21 cellular contexts compared by ENCODE assay signal in genomic region chr2:222941510-222942032, GRCh38.
DNase-seq lines count a peak whose midpoint lies in the region; ATAC-seq and TF ChIP-seq lines count a peak whose summit lies in the region.
"Had no signal": no experiment of that assay in that cellular context is flagged by ENCODE, and none has a peak within 500 bp of the region (broad histone marks: within the 10 kb centered on the region; RNA-seq: fewer than 3 reads in every experiment).

No MANE protein-coding gene starts in this region.

- in situ Hi-C loops in Panc1 (cut with HindIII; ENCODE audit: low pct_unique_long_range_greater_than_20kb, low sequenced_read_pairs): no loop called here

- H3K27me3 ChIP-seq in breast epithelium: no peaks in the 10 kb centered on the region
- no peaks in the 10 kb centered on the region for H3K27me3 ChIP-seq in Panc1 (ENCODE audit: control insufficient read depth, insufficient read depth, low read length)
- H3K27me3 ChIP-seq in foreskin keratinocyte: no peaks in the 10 kb centered on the region
- no peaks in the 10 kb centered on the region for H3K27me3 ChIP-seq in MG63
- H3K27me3 ChIP-seq: pancreas had no signal

- DNase-seq in MCF 10A (ENCODE audit: unreplicated experiment): no peak
- no peak for DNase-seq in breast epithelium (ENCODE audit: low spot score in 2 of 2)
- DNase-seq in Panc1 (ENCODE audit: low read depth, low spot score): no peak
- DNase-seq in foreskin keratinocyte: peak in 1 of 2 donors; percentile 47
- no peak for DNase-seq in OCI-M2 (lab: John Stamatoyannopoulos, UW; ENCODE audit: unreplicated experiment)
- DNase-seq in MG63: no peak
- no peak for DNase-seq in Right ventricle myocardium superior
- DNase-seq: activated CD4-positive, alpha-beta T cell treated with anti-CD3 and anti-CD28 coated beads, Interleukin-2, amount 10 ng/mL, durations not matched to agents 7 days and 5 days; activated T-cell treated with anti-CD3 and anti-CD28 coated beads, Interleukin-2, amount 50 U/mL, for 48 hours; head of caudate nucleus; left cardiac atrium; NCI-H1417; NCI-H2081; NCI-H226; pancreas; stimulated activated CD4-positive, alpha-beta T cell treated with anti-CD3 and anti-CD28 coated beads, Interleukin-4, amount 100 ng/mL, for 1 hour; substantia nigra had no signal

- CTCF ChIA-PET in MCF 10A (lab: Yijun Ruan, JAX): interaction anchor here (3.9 kb wide), 1 partner anchor 252 kb away, joined by 16 read pairs; no protein-coding TSS in a partner anchor
- CTCF ChIA-PET in Panc1 (lab: Charles Lee): no interaction called here

- BruUV-seq in MCF 10A (replicated peaks; lab: Mats Ljungman, UMichigan): TSS peak; percentile 62
- TSS peak; percentile 18 for BruUV-seq in Panc1 (replicated peaks; lab: Mats Ljungman, UMichigan)

- no peak overlapping the region for H3K4me3 Mint-ChIP-seq in MCF 10A (ENCODE audit: unreplicated experiment)
- H3K4me3 Mint-ChIP-seq: activated CD4-positive, alpha-beta T cell treated with anti-CD3 and anti-CD28 coated beads, Interleukin-2, amount 10 ng/mL, durations not matched to agents 7 days and 5 days; brain; WTC11 had no signal

- peaks cover 48% of the 10 kb centered on the region for H3K36me3 Mint-ChIP-seq in MCF 10A (ENCODE audit: insufficient read depth, unreplicated experiment)

- intact Hi-C loops in MCF 10A (cut with micrococcal nuclease): no loop called here
- intact Hi-C loops in breast epithelium (cut with DNase I; ENCODE audit: low total_unique reads): no loop called here
- intact Hi-C loops in Panc1 (cut with micrococcal nuclease; ENCODE audit: unreplicated experiment): no loop called here
- intact Hi-C loops in Right ventricle myocardium superior (cut with DNase I): no loop called here

- no peak overlapping the region for H3K27ac ChIP-seq in breast epithelium
- H3K27ac ChIP-seq in Panc1 (ENCODE audit: low read length): no peak overlapping the region
- H3K27ac ChIP-seq in foreskin keratinocyte: no peak overlapping the region
- H3K27ac ChIP-seq: 22Rv1, pancreas had no signal

- peaks cover 7% of the 10 kb centered on the region for H3K4me1 Mint-ChIP-seq in MCF 10A (ENCODE audit: insufficient read depth, unreplicated experiment)

- H3K4me1 ChIP-seq in breast epithelium (no peaks in the 10 kb centered on the region), Panc1 (ENCODE audit: control insufficient read depth, insufficient read depth, low read length) (no peaks in the 10 kb centered on the region), foreskin keratinocyte (peaks cover 24% of the 10 kb centered on the region)
- H3K4me1 ChIP-seq: pancreas had no signal

- POLR2A ChIA-PET in MCF 10A (lab: Yijun Ruan, JAX) (no interaction called here), Panc1 (lab: Charles Lee) (no interaction called here)

- ATAC-seq in Panc1: no peak
- peak; percentile 55 for ATAC-seq in foreskin keratinocyte
- ATAC-seq in GM21515 (IDR thresholded peaks at IDR 0.05; ENCODE audit: unreplicated experiment): no peak
- no peak for ATAC-seq in Right ventricle myocardium superior (ENCODE audit: poor library complexity)
- ATAC-seq: left cardiac atrium, pancreas, WTC11 had no signal

- H3K27ac Mint-ChIP-seq in MCF 10A (ENCODE audit: low read depth, unreplicated experiment): no peak overlapping the region
- H3K27ac Mint-ChIP-seq: activated CD4-positive, alpha-beta T cell treated with anti-CD3 and anti-CD28 coated beads, Interleukin-2, amount 10 ng/mL, durations not matched to agents 7 days and 5 days; brain; WTC11 had no signal

- peaks cover 4% of the 10 kb centered on the region for H3K36me3 ChIP-seq in breast epithelium
- peaks cover 8% of the 10 kb centered on the region; the same call in 1 of the 2 replicates for H3K36me3 ChIP-seq in Panc1 (ENCODE audit: control insufficient read depth, insufficient read depth, low read length)
- peaks cover 37% of the 10 kb centered on the region for H3K36me3 ChIP-seq in MG63

- TF ChIP-seq POLR2A in breast epithelium (IDR thresholded peaks at IDR 0.05): no peak

- H3K9me3 Mint-ChIP-seq in MCF 10A (ENCODE audit: unreplicated experiment): no peaks in the 10 kb centered on the region

- H3K4me3 ChIP-seq in breast epithelium (no peak overlapping the region), Panc1 (ENCODE audit: low read depth in 2 of 2, low read length in 2 of 2) (no peak overlapping the region), MG63 (no peak overlapping the region)
- H3K4me3 ChIP-seq: pancreas had no signal

- TF ChIP-seq CTCF in MCF 10A (IDR thresholded peaks at IDR 0.05; ENCODE audit: unreplicated experiment) (no peak), breast epithelium (IDR thresholded peaks at IDR 0.05) (no peak), Panc1 (IDR thresholded peaks at IDR 0.05) (no peak), foreskin keratinocyte (conservative IDR thresholded peaks at IDR 0.05) (no peak)

- peaks cover 7 to 22% of the 10 kb centered on the region in 2 donors for H3K9me3 ChIP-seq in breast epithelium
- no peaks in the 10 kb centered on the region; the same call in 1 of the 2 replicates for H3K9me3 ChIP-seq in Panc1 (ENCODE audit: control insufficient read depth, insufficient read depth, low read depth, low read length)
- 0 out of 2 replicates have a peak, but pooled peaks cover 1% of the 10 kb centered on the region for H3K9me3 ChIP-seq in MG63
- H3K9me3 ChIP-seq: pancreas had no signal

- no peaks in the 10 kb centered on the region for H3K27me3 Mint-ChIP-seq in MCF 10A (ENCODE audit: insufficient read depth, unreplicated experiment)
- H3K27me3 Mint-ChIP-seq: activated CD4-positive, alpha-beta T cell treated with anti-CD3 and anti-CD28 coated beads, Interleukin-2, amount 10 ng/mL, durations not matched to agents 7 days and 5 days; brain had no signal
